ENCODE assay signal across 8 cellular contexts in the genomic region with DNA sequence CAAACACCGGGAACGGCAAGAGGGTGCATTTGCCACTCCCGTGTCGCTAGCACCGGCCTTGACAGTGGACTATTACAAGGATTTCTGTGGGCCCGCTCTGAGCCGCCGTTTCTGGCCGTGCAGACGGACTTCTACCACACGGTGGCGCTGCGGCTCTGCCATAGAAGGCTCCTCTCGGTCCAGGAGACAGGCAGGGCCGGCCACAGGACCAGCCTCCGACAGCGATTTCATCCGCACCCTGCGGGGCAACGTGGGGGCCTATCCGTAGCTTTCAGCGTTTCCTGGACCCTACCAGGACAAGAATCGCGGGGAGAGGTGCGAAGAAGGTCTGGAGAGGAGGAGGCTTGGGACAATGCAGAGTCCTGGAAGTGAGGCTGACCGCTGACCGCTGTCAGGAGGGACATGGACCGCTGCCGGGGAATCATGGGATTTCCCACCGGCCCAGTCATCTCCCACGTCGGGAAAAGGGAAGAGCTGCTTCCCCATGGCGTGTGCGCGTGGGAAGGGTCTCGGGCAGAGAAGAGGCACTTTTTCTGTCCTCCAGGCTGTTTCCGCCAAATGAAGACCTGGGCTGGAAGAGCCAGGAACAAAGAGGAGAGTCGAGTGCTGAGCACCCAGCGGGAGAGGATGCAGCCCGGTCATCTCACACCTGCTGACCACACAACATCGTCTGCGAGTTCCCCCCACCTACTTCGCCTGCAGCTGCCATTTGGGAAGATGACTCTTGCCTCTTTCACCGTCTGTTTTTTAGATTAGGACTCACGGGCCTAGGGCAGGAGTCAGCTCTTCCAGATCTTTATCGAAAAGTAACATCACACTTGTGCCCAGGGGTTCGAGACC. TPM values are rescaled to one million over a fixed set of nuclear protein-coding genes. Genes with fewer than 3 reads are reported as not detected.
A peak's percentile ranks its signal among the peaks of the same experiment; 100 is the strongest.
DNase-seq lines count a peak whose midpoint lies in the region; ATAC-seq and TF ChIP-seq lines count a peak whose summit lies in the region.

No MANE protein-coding gene starts in this region.

- H3K9me3 Mint-ChIP-seq in dendritic cell treated with granulocyte-macrophage colony-stimulating factor and Interleukin-4, amounts not matched to agents 40 ng/mL and 50 ng/mL, for 4 days: no peaks in the 10 kb centered on the region

- peaks cover 22% of the 10 kb centered on the region for H3K4me1 Mint-ChIP-seq in dendritic cell treated with granulocyte-macrophage colony-stimulating factor and Interleukin-4, amounts not matched to agents 40 ng/mL and 50 ng/mL, for 4 days (ENCODE audit: low read depth)

- TF ChIP-seq POLR2A in lower leg skin (IDR thresholded peaks at IDR 0.05): no peak

- no peaks in the 10 kb centered on the region for H3K36me3 Mint-ChIP-seq in dendritic cell treated with granulocyte-macrophage colony-stimulating factor and Interleukin-4, amounts not matched to agents 40 ng/mL and 50 ng/mL, for 4 days (ENCODE audit: low read depth)

- ATAC-seq in HG03432 (IDR thresholded peaks at IDR 0.05; ENCODE audit: unreplicated experiment): peak; percentile 85

- H3K4me3 Mint-ChIP-seq in dendritic cell treated with granulocyte-macrophage colony-stimulating factor and Interleukin-4, amounts not matched to agents 40 ng/mL and 50 ng/mL, for 4 days: peak overlapping the region; percentile 57

- peaks cover 16% of the 10 kb centered on the region for H3K27me3 Mint-ChIP-seq in dendritic cell treated with granulocyte-macrophage colony-stimulating factor and Interleukin-4, amounts not matched to agents 40 ng/mL and 50 ng/mL, for 4 days

- TF ChIP-seq CTCF in lower leg skin (IDR thresholded peaks at IDR 0.05): peak in 1 of 3 donors; percentile 88

- H3K27ac Mint-ChIP-seq in dendritic cell treated with granulocyte-macrophage colony-stimulating factor and Interleukin-4, amounts not matched to agents 40 ng/mL and 50 ng/mL, for 4 days: no peak overlapping the region

- peak; percentile 77 for DNase-seq in NCI-H1436 (lab: John Stamatoyannopoulos, UW)
- DNase-seq in NCI-H1436 treated with DMSO at 0.1 percent for 48 hours (lab: John Stamatoyannopoulos, UW): no peak
- DNase-seq in NCI-H526 (lab: John Stamatoyannopoulos, UW): peak; percentile 61 to 94
- peak; percentile 82 for DNase-seq in activated CD4-positive, alpha-beta T cell treated with anti-CD3 and anti-CD28 coated beads, Interleukin-2, amount 50 U/mL, for 1 hour
- DNase-seq in lower leg skin (ENCODE audit: low spot score in 2 of 2): peak; percentile 83 to 98
- peak; percentile 86 for DNase-seq in stimulated activated CD4-positive, alpha-beta T cell treated with anti-CD3 and anti-CD28 coated beads, Interleukin-4, amount 100 ng/mL, for 1 hour

- intact Hi-C loops in dendritic cell treated with granulocyte-macrophage colony-stimulating factor and Interleukin-4, amounts not matched to agents 40 ng/mL and 50 ng/mL, for 4 days (cut with micrococcal nuclease): loop anchor here (2.0 to 10.0 kb wide), 5 partner anchors 399 to 781 kb away; partner anchors contain the start of gene ZFP36L2
- intact Hi-C loops in lower leg skin (cut with DNase I; ENCODE audit: low total_unique reads): loop anchor here (5.0 kb wide), 1 partner anchor 659 kb away; no protein-coding TSS in a partner anchor

- WGBS in lower leg skin, 2 donors: 26 to 29% methylated on average over 43 to 45 of the region's 47 CpGs

- no peak overlapping the region for H3K4me3 ChIP-seq in lower leg skin (ENCODE audit: low read depth, poor library complexity, severe bottlenecking)

RNA-seq across cellular contexts. Expression of gene HAAO, which starts 35.5 kb away (rescaled TPM):
- total RNA-seq in lower leg skin: 1 to 10 TPM; 1.7 to 4.3 (median 3.3) TPM
